Comparison of ENCODE assay signal across 20 cellular contexts in the genomic region with DNA sequence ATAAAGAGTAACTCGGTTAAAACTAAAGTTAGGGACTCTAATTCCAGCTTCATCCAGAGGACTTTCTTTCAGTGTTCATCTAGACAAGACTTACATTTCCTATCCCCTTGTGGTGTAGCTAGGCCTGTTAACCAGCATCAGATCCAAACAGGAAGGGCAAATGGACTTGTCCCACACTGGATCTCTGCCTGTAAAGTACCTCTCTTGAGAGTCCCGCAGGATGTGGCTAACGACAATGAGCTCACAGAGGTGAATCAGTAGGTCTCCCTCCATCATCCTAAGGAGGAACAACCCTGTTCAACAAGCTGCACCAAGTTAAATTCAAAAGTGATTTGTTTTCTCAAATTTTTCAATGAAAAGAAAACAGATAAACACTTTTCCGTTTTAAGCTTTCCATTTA.
DNase-seq lines count a peak whose midpoint lies in the region; ATAC-seq and TF ChIP-seq lines count a peak whose summit lies in the region.
"Had no signal": no experiment of that assay in that cellular context is flagged by ENCODE, and none has a peak within 500 bp of the region (broad histone marks: within the 10 kb centered on the region; RNA-seq: fewer than 3 reads in every experiment).

No MANE protein-coding gene starts in this region.

- TF ChIP-seq CTCF in chondrocyte (IDR thresholded peaks at IDR 0.05), result no peak
- no peak for TF ChIP-seq CTCF in smooth muscle cell (IDR thresholded peaks at IDR 0.05; ENCODE audit: borderline replicate concordance, insufficient read depth, poor library complexity, severe bottlenecking)
- no peak for TF ChIP-seq CTCF in WTC11 (IDR thresholded peaks at IDR 0.05)

- H3K79me2 ChIP-seq in Karpas-422 (ENCODE audit: low read length) (no peaks in the 10 kb centered on the region), smooth muscle cell (ENCODE audit: low read depth) (no peaks in the 10 kb centered on the region)

- 0 out of 2 replicates have a peak overlapping the region, but pooled peaks have one; percentile 5 for H2AFZ ChIP-seq in Karpas-422 (ENCODE audit: low read length)
- H2AFZ ChIP-seq in smooth muscle cell (ENCODE audit: low read depth), result peak overlapping the region; percentile 36

- H3K36me3 ChIP-seq in Karpas-422 (ENCODE audit: insufficient read depth, low read length) (no peaks in the 10 kb centered on the region), smooth muscle cell (ENCODE audit: low read depth) (no peaks in the 10 kb centered on the region)

- H3K27ac ChIP-seq in Karpas-422 (ENCODE audit: low read length), result no peak overlapping the region
- H3K27ac ChIP-seq in smooth muscle cell (ENCODE audit: low read depth), result no peak overlapping the region
- H3K27ac ChIP-seq: SK-N-MC had no signal

- H3K36me3 Mint-ChIP-seq in chondrocyte (ENCODE audit: low read depth) (peaks cover 4% of the 10 kb centered on the region), WTC11 (no peaks in the 10 kb centered on the region)
- H3K36me3 Mint-ChIP-seq: CD14-positive monocyte had no signal

- H3K4me1 Mint-ChIP-seq in chondrocyte (ENCODE audit: low read depth) (peaks cover 60% of the 10 kb centered on the region), WTC11 (no peaks in the 10 kb centered on the region)
- H3K4me1 Mint-ChIP-seq: CD14-positive monocyte had no signal

- CTCF ChIA-PET in WTC11 (lab: Charles Lee), result no interaction called here

- no peaks in the 10 kb centered on the region for H3K9me3 ChIP-seq in Karpas-422 (ENCODE audit: low read length)
- H3K9me3 ChIP-seq in smooth muscle cell (replicated peaks; ENCODE audit: low read depth), result no peaks in the 10 kb centered on the region

- POLR2A ChIA-PET in WTC11 (lab: Charles Lee), result no interaction called here

- no peaks in the 10 kb centered on the region for H3F3A ChIP-seq in smooth muscle cell (ENCODE audit: low read depth)

- H3K9me3 Mint-ChIP-seq in chondrocyte (ENCODE audit: low read depth) (no peaks in the 10 kb centered on the region), WTC11 (peaks cover 6% of the 10 kb centered on the region; the same call in 1 of the 2 replicates)

- ATAC-seq in WTC11, result no peak
- ATAC-seq: HepG2 had no signal

- whole genome bisulfite sequencing in smooth muscle cell (ENCODE audit: low lambda C conversion rate), result 90% methylated on average over 4 of the region's 4 CpGs

- H3K27ac Mint-ChIP-seq in chondrocyte (ENCODE audit: unreplicated experiment) (peak overlapping the region; percentile 61), WTC11 (no peak overlapping the region)
- H3K27ac Mint-ChIP-seq: CD14-positive monocyte, HFFc6 had no signal

- no peak overlapping the region for H3K4me2 ChIP-seq in Karpas-422 (ENCODE audit: low read depth, low read length, poor library complexity, severe bottlenecking)
- H3K4me2 ChIP-seq in smooth muscle cell, result no peak overlapping the region

- H3K9me2 ChIP-seq in Karpas-422 (replicated peaks; ENCODE audit: insufficient read depth, low read length), result no peaks in the 10 kb centered on the region

- H3K4me1 ChIP-seq in Karpas-422 (ENCODE audit: low read length), result peaks cover 30% of the 10 kb centered on the region
- H3K4me1 ChIP-seq in smooth muscle cell (ENCODE audit: low read depth), result no peaks in the 10 kb centered on the region

- no peaks in the 10 kb centered on the region for H3K27me3 Mint-ChIP-seq in chondrocyte (ENCODE audit: low read depth)
- H3K27me3 Mint-ChIP-seq in WTC11 (ENCODE audit: low read depth), result no peaks in the 10 kb centered on the region

- H3K4me3 Mint-ChIP-seq in chondrocyte (ENCODE audit: unreplicated experiment), result no peak overlapping the region
- no peak overlapping the region for H3K4me3 Mint-ChIP-seq in WTC11
- H3K4me3 Mint-ChIP-seq: CD14-positive monocyte, HFFc6 had no signal

- DNase-seq in Daoy (ENCODE audit: low read depth) (peak; percentile 57), Karpas-422 (no peak), chondrocyte (ENCODE audit: low spot score) (no peak), smooth muscle cell (lab: John Stamatoyannopoulos, UW; ENCODE audit: unreplicated experiment) (no peak), SHP77 (lab: John Stamatoyannopoulos, UW) (no peak), SW480 (ENCODE audit: low spot score) (no peak), WTC11 (ENCODE audit: low spot score) (no peak)
- DNase-seq: H7; HFFc6; KBM-7; NCI-H1436; NCI-H1930; NCI-H2171; NCI-H446 treated with DMSO at 0.1 percent for 48 hours; NCI-H748 treated with DMSO at 0.1 percent for 48 hours; NK-92 treated with Interleukin-12 subunit alpha and Interleukin-12 subunit beta, amount 100 ng/mL, for 24 hours; Right ventricle myocardium superior had no signal

- H3K27me3 ChIP-seq in Karpas-422 (ENCODE audit: low read length) (no peaks in the 10 kb centered on the region), smooth muscle cell (ENCODE audit: low read depth) (no peaks in the 10 kb centered on the region)

- H4K20me1 ChIP-seq in Karpas-422 (ENCODE audit: insufficient read depth, low read depth, low read length), result no peaks in the 10 kb centered on the region
- H4K20me1 ChIP-seq in smooth muscle cell (ENCODE audit: low read depth), result no peaks in the 10 kb centered on the region

- no peak overlapping the region for H3K4me3 ChIP-seq in Karpas-422 (ENCODE audit: low read length)
- no peak overlapping the region for H3K4me3 ChIP-seq in smooth muscle cell
- H3K4me3 ChIP-seq: SK-N-MC had no signal

- H3K9ac ChIP-seq in Karpas-422 (ENCODE audit: low read length) (no peak overlapping the region), smooth muscle cell (ENCODE audit: low read depth) (no peak overlapping the region)

TF ChIP-seq in WTC11, 78 proteins besides CTCF, POLR2A, EP300 and RAD21 (continues in another document):
- TF ChIP-seq, protein P1, sequence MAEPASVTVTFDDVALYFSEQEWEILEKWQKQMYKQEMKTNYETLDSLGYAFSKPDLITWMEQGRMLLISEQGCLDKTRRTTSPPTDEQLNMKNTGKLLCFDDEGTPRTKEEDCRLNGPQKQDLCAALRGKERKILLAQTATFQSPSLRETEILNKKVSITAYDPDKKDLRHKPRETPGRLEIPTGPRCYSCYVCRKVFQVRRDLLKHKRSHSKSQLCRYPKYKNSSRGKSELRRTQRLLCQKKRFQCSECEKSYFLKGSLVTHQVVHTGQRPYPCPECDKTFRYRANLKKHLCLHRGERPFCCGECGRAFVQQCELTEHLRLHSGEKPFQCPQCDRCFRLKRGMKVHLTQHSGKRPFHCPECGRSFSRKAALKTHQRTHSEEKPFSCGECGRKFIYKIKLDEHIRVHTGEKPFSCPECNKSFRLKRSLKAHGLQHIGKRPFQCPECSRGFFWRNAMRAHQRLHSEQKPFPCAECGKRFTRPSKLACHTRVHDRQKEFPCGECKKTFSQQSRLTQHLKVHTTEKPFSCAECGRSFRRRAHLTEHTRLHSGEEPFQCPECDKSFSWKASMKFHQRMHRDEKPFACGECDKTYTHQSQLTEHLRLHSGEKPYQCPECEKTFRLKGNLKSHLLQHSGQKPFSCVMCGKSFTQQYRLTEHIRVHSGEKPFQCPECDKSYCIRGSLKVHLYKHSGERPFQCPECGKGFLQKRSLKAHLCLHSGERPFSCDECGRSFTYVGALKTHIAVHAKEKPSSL (CRISPR knock-in tag; conservative IDR thresholded peaks at IDR 0.05), result no peak
- TF ChIP-seq E2F5 (CRISPR knock-in tag; IDR thresholded peaks at IDR 0.05) (no peak), NR3C1 (CRISPR knock-in tag; conservative IDR thresholded peaks at IDR 0.05; ENCODE audit: low read depth) (no peak), ZNF512 (CRISPR knock-in tag; IDR thresholded peaks at IDR 0.05; ENCODE audit: borderline replicate concordance) (no peak), ZNF138 (CRISPR knock-in tag; conservative IDR thresholded peaks at IDR 0.05) (no peak), ATF3 (CRISPR knock-in tag; conservative IDR thresholded peaks at IDR 0.05) (no peak), TEAD1 (CRISPR knock-in tag; IDR thresholded peaks at IDR 0.05) (no peak), HMGXB4 (CRISPR knock-in tag; IDR thresholded peaks at IDR 0.05) (no peak), SMAD3 (CRISPR knock-in tag; IDR thresholded peaks at IDR 0.05; ENCODE audit: borderline replicate concordance) (no peak)
